ENCODE assay signal across 9 cellular contexts in the genomic region with DNA sequence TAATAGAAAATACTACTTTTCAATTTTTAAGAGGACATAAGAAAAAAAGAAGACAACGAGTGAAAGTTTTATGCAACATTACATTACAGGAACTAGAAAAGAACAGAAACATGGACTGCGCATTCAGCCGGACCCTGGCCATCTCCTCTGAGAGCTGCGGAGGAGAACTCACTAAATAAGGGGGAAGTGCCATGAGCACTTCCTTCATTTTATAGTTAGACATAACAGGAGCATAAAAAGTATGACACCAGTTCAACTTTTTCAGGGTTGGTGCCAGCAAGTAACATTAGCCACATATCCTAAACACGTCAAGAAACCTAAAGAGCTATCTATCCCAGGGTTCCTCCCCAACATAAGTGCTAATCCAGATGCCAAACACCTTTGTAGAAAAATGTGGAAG.
A peak's percentile ranks its signal among the peaks of the same experiment; 100 is the strongest.
DNase-seq lines count a peak whose midpoint lies in the region; ATAC-seq and TF ChIP-seq lines count a peak whose summit lies in the region.
"Had no signal": no experiment of that assay in that cellular context is flagged by ENCODE, and none has a peak within 500 bp of the region (broad histone marks: within the 10 kb centered on the region; RNA-seq: fewer than 3 reads in every experiment).

No MANE protein-coding gene starts in this region.

- CTCF ChIA-PET in activated naive CD4-positive, alpha-beta T cell treated with anti-CD3 and anti-CD28 coated beads, Interleukin-2, amount 10 ng/mL, durations not matched to agents 7 days and 5 days (lab: Charles Lee): interaction anchor here (1.4 kb wide), 1 partner anchor 19 kb away, joined by 5 read pairs; no protein-coding TSS in a partner anchor

- 76 to 85% (median 81%) methylated on average over 5 of the region's 5 CpGs for WGBS in adrenal gland, 4 donors
- 57 to 71% methylated on average over 4 to 5 of the region's 5 CpGs for WGBS in transverse colon (ENCODE audit: low coverage in 1 of 2), 2 donors

- peaks cover 58% of the 10 kb centered on the region for H3K4me1 Mint-ChIP-seq in activated naive CD4-positive, alpha-beta T cell treated with anti-CD3 and anti-CD28 coated beads, Interleukin-2, amount 10 ng/mL, durations not matched to agents 7 days and 5 days

- peak overlapping the region in 4 of 5 donors; percentile 10 to 88 (median 78) for H3K27ac ChIP-seq in adrenal gland
- H3K27ac ChIP-seq in transverse colon: peak overlapping the region; percentile 75 to 86 (median 81)

- peaks cover 9% of the 10 kb centered on the region for H3K36me3 Mint-ChIP-seq in activated naive CD4-positive, alpha-beta T cell treated with anti-CD3 and anti-CD28 coated beads, Interleukin-2, amount 10 ng/mL, durations not matched to agents 7 days and 5 days
- H3K36me3 Mint-ChIP-seq in activated naive CD4-positive, alpha-beta T cell treated with anti-CD3 and anti-CD28 coated beads, Interleukin-2, amount 50 U/mL, for 72 hours: peaks cover 5 to 24% of the 10 kb centered on the region in 2 donors

- no peak for ATAC-seq in activated naive CD4-positive, alpha-beta T cell treated with anti-CD3 and anti-CD28 coated beads, Interleukin-2, amount 50 U/mL, for 72 hours
- ATAC-seq in mucosa of descending colon (peak; percentile 53), GM18870 (IDR thresholded peaks at IDR 0.05; ENCODE audit: unreplicated experiment) (no peak)

- peaks cover 0 to 24% of the 10 kb centered on the region in 2 donors for H3K4me1 ChIP-seq in adrenal gland (replicated peaks in 1 of 2)
- H3K4me1 ChIP-seq in mucosa of descending colon (ENCODE audit: low read depth): peaks cover 25% of the 10 kb centered on the region
- peaks cover 14 to 52% (median 29%) of the 10 kb centered on the region in 4 donors for H3K4me1 ChIP-seq in transverse colon

- no peaks in the 10 kb centered on the region for H3K9me3 Mint-ChIP-seq in activated naive CD4-positive, alpha-beta T cell treated with anti-CD3 and anti-CD28 coated beads, Interleukin-2, amount 10 ng/mL, durations not matched to agents 7 days and 5 days
- peaks cover 0 to 3% of the 10 kb centered on the region in 2 donors for H3K9me3 Mint-ChIP-seq in activated naive CD4-positive, alpha-beta T cell treated with anti-CD3 and anti-CD28 coated beads, Interleukin-2, amount 50 U/mL, for 72 hours

- intact Hi-C loops in adrenal gland (cut with DNase I): no loop called here
- intact Hi-C loops in mucosa of descending colon (cut with DNase I, micrococcal nuclease): no loop called here
- intact Hi-C loops in transverse colon (cut with DNase I; ENCODE audit: low total_unique reads): no loop called here

- no peaks in the 10 kb centered on the region for H3K27me3 ChIP-seq in adrenal gland
- H3K27me3 ChIP-seq in transverse colon: no peaks in the 10 kb centered on the region

- H3K9me3 ChIP-seq in adrenal gland (replicated peaks in 1 of 3): no peaks in the 10 kb centered on the region
- H3K9me3 ChIP-seq in mucosa of descending colon: no peaks in the 10 kb centered on the region
- no peaks in the 10 kb centered on the region for H3K9me3 ChIP-seq in transverse colon

- TF ChIP-seq POLR2A in adrenal gland (IDR thresholded peaks at IDR 0.05) (peak in 1 of 2 donors; percentile 18), transverse colon (IDR thresholded peaks at IDR 0.05) (no peak)

- no peak for TF ChIP-seq EP300 in transverse colon (IDR thresholded peaks at IDR 0.05; ENCODE audit: low read depth)

- H3K4me3 Mint-ChIP-seq in activated naive CD4-positive, alpha-beta T cell treated with anti-CD3 and anti-CD28 coated beads, Interleukin-2, amount 10 ng/mL, durations not matched to agents 7 days and 5 days: no peak overlapping the region

- in situ Hi-C loops in transverse colon (cut with MboI; ENCODE audit: low pct_ligation_motif_present in 1 of 4, low pct_unique_long_range_greater_than_20kb in 1 of 4, low sequenced_read_pairs in 3 of 4): no loop called here

- DNase-seq in activated naive CD4-positive, alpha-beta T cell treated with anti-CD3 and anti-CD28 coated beads, Interleukin-2, amount 10 ng/mL, durations not matched to agents 7 days and 5 days: no peak
- no peak for DNase-seq in activated naive CD4-positive, alpha-beta T cell treated with anti-CD3 and anti-CD28 coated beads, Interleukin-2, amount 50 U/mL, for 72 hours (ENCODE audit: low spot score in 2 of 2)
- DNase-seq in adrenal gland (peak in 1 of 7 donors; percentile 31), mucosa of descending colon (peak in 2 of 3 donors; percentile 42 to 50), transverse colon (no peak), NCI-H345 (lab: John Stamatoyannopoulos, UW) (no peak), NCI-H1417 treated with DMSO at 0.1 percent for 48 hours (lab: John Stamatoyannopoulos, UW) (no peak)
- DNase-seq: NK-92 treated with Interleukin-12 subunit alpha and Interleukin-12 subunit beta, amount 100 ng/mL, for 24 hours had no signal

- no peak overlapping the region for H3K4me3 ChIP-seq in adrenal gland
- H3K4me3 ChIP-seq in mucosa of descending colon: no peak overlapping the region
- peak overlapping the region in 1 of 4 donors; percentile 40 for H3K4me3 ChIP-seq in transverse colon

- TF ChIP-seq CTCF in adrenal gland (IDR thresholded peaks at IDR 0.05) (no peak), mucosa of descending colon (IDR thresholded peaks at IDR 0.05) (no peak), transverse colon (IDR thresholded peaks at IDR 0.05) (no peak)

- H3K27me3 Mint-ChIP-seq in activated naive CD4-positive, alpha-beta T cell treated with anti-CD3 and anti-CD28 coated beads, Interleukin-2, amount 10 ng/mL, durations not matched to agents 7 days and 5 days: no peaks in the 10 kb centered on the region

- peak overlapping the region; percentile 97 for H3K27ac Mint-ChIP-seq in activated naive CD4-positive, alpha-beta T cell treated with anti-CD3 and anti-CD28 coated beads, Interleukin-2, amount 10 ng/mL, durations not matched to agents 7 days and 5 days
- H3K27ac Mint-ChIP-seq in activated naive CD4-positive, alpha-beta T cell treated with anti-CD3 and anti-CD28 coated beads, Interleukin-2, amount 50 U/mL, for 72 hours: peak overlapping the region in 1 of 2 donors; percentile 97

- H3K36me3 ChIP-seq in adrenal gland (replicated peaks in 1 of 2): no peaks in the 10 kb centered on the region
- H3K36me3 ChIP-seq in mucosa of descending colon (ENCODE audit: low read depth): no peaks in the 10 kb centered on the region
- H3K36me3 ChIP-seq in transverse colon: no peaks in the 10 kb centered on the region

Comparison
In these comparisons a context has a peak if more than half of its experiments do, and no peak if none do; other contexts are left out.
1. DNase-seq: peak in mucosa of descending colon (2 of 3); none in activated naive CD4-positive, alpha-beta T cell treated with anti-CD3 and anti-CD28 coated beads, Interleukin-2, amount 10 ng/mL, durations not matched to agents 7 days and 5 days (single experiment), activated naive CD4-positive, alpha-beta T cell treated with anti-CD3 and anti-CD28 coated beads, Interleukin-2, amount 50 U/mL, for 72 hours (0 of 2), transverse colon (single experiment), NCI-H345 (single experiment) and NCI-H1417 treated with DMSO at 0.1 percent for 48 hours (single experiment).